In the genomic region with DNA sequence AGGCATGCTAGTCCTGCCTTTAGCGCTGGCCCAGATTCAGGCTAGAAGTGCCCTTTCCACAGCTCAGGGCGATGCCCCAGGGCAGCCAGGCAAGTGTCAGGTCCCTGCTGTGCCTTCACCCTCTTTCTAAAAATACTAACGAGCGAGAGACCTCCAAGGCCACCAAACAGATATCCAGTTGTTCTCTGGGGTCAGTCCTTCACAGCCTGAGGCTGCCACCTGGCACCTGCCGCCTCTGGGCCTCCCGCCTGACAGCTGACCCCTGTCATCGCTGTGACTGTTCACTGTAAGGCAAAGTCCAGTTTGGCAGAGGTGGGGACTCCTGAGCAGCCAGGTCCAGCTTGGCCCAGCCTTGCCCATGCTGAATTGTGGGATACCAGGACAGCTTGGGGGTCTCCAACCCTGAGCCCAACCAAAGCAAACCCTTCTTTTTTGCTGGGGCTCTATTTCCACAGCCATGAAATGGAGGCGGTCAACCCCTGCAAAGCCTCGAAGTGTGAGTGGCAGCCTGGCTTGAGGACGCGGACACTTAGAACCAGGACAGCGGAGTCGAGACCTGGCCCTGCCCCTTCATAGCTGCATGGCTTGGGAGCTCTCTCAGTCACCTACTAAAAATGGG, we compare ENCODE assay signal across 1 cellular context.
A peak's percentile ranks its signal among the peaks of the same experiment; 100 is the strongest.
TF ChIP-seq lines count a peak whose summit lies in the region.

No MANE protein-coding gene starts in this region.

TF ChIP-seq in HepG2, 621 proteins besides CTCF, POLR2A, EP300 and RAD21 (continued from another document and continues in another):
- TF ChIP-seq RARA (CRISPR knock-in tag; IDR thresholded peaks at IDR 0.05) (peak; percentile 94), DR1 (CRISPR knock-in tag; IDR thresholded peaks at IDR 0.05) (no peak; the same call in 1 of the 2 replicates), BCL6 (CRISPR knock-in tag; IDR thresholded peaks at IDR 0.05) (peak; percentile 85), ZNF597 (CRISPR knock-in tag; IDR thresholded peaks at IDR 0.05) (no peak), ZMYM4 (CRISPR knock-in tag; IDR thresholded peaks at IDR 0.05) (peak; percentile 81), HOXD1 (CRISPR knock-in tag; IDR thresholded peaks at IDR 0.05) (0 out of 2 replicates have a peak, but pooled peaks have one; percentile 55), NR1H2 (CRISPR knock-in tag; IDR thresholded peaks at IDR 0.05; ENCODE audit: borderline replicate concordance, low read depth) (no peak), SMARCC2 (IDR thresholded peaks at IDR 0.05) (no peak), SOX13 (IDR thresholded peaks at IDR 0.05) (0 out of 2 replicates have a peak, but pooled peaks have one; percentile 37), SOX13 (CRISPR knock-in tag; conservative IDR thresholded peaks at IDR 0.05 in 1 of 2, IDR thresholded peaks at IDR 0.05 in 1 of 2) (peak in 1 of 2 experiments; percentile 87; a peak in 2 of 4 replicates), MBNL3 (CRISPR knock-in tag; conservative IDR thresholded peaks at IDR 0.05) (no peak), ZFX (CRISPR knock-in tag; IDR thresholded peaks at IDR 0.05; ENCODE audit: low read depth) (peak; percentile 88), GLI4 (CRISPR knock-in tag; IDR thresholded peaks at IDR 0.05; ENCODE audit: borderline replicate concordance) (no peak), IRF2 (CRISPR knock-in tag; IDR thresholded peaks at IDR 0.05) (peak; percentile 88), TBP (CRISPR knock-in tag; IDR thresholded peaks at IDR 0.05) (no peak), TCF12 (IDR thresholded peaks at IDR 0.05) (no peak), TCF12 (CRISPR knock-in tag; IDR thresholded peaks at IDR 0.05) (peak; percentile 66; the same call in 1 of the 2 replicates), REXO4 (CRISPR knock-in tag; IDR thresholded peaks at IDR 0.05; ENCODE audit: borderline replicate concordance) (no peak), TEAD3 (CRISPR knock-in tag; optimal IDR thresholded peaks at IDR 0.05; ENCODE audit: borderline replicate concordance) (peak; percentile 75), ZNF260 (CRISPR knock-in tag; IDR thresholded peaks at IDR 0.05; ENCODE audit: borderline replicate concordance, low read depth) (no peak), ZSCAN22 (CRISPR knock-in tag; IDR thresholded peaks at IDR 0.05) (no peak), RFX1 (IDR thresholded peaks at IDR 0.05) (no peak), SMAD3 (CRISPR knock-in tag; IDR thresholded peaks at IDR 0.05) (peak; percentile 76; the same call in 1 of the 2 replicates), LCORL (IDR thresholded peaks at IDR 0.05) (no peak), LCORL (CRISPR knock-in tag; IDR thresholded peaks at IDR 0.05) (peak; percentile 83; the same call in 1 of the 2 replicates), TBX3 (IDR thresholded peaks at IDR 0.05; ENCODE audit: borderline replicate concordance) (peak; percentile 76; the same call in 1 of the 2 replicates), ZNF891 (CRISPR knock-in tag; IDR thresholded peaks at IDR 0.05) (peak; percentile 67), ZNF550 (CRISPR knock-in tag; IDR thresholded peaks at IDR 0.05; ENCODE audit: borderline replicate concordance) (peak; percentile 81; the same call in 1 of the 2 replicates), NKX3-1 (CRISPR knock-in tag; IDR thresholded peaks at IDR 0.05) (no peak), KAT8 (CRISPR knock-in tag; IDR thresholded peaks at IDR 0.05) (peak; percentile 56; the same call in 1 of the 2 replicates), TBX2 (CRISPR knock-in tag; IDR thresholded peaks at IDR 0.05; ENCODE audit: borderline replicate concordance) (peak; percentile 100), MED1 (CRISPR knock-in tag; IDR thresholded peaks at IDR 0.05) (peak; percentile 93), XRCC5 (optimal IDR thresholded peaks at IDR 0.05; ENCODE audit: low read length) (peak; percentile 53), ZNF761 (CRISPR knock-in tag; conservative IDR thresholded peaks at IDR 0.05) (no peak), HHEX (CRISPR knock-in tag; IDR thresholded peaks at IDR 0.05) (peak; percentile 23; the same call in 1 of the 2 replicates), POLR2AphosphoS2 (IDR thresholded peaks at IDR 0.05; ENCODE audit: low read depth, low read length) (no peak), SIX4 (CRISPR knock-in tag; IDR thresholded peaks at IDR 0.05) (peak; percentile 55; the same call in 1 of the 2 replicates), E2F5 (CRISPR knock-in tag; conservative IDR thresholded peaks at IDR 0.05) (no peak), SRY (CRISPR knock-in tag; IDR thresholded peaks at IDR 0.05) (peak; percentile 74), HNRNPUL1 (IDR thresholded peaks at IDR 0.05; ENCODE audit: low read depth, low read length) (no peak), SMAD9 (CRISPR knock-in tag; IDR thresholded peaks at IDR 0.05) (no peak), ATF7-NPFF (CRISPR knock-in tag; IDR thresholded peaks at IDR 0.05; ENCODE audit: low read depth) (peak; percentile 64; the same call in 1 of the 2 replicates), IKZF4 (CRISPR knock-in tag; IDR thresholded peaks at IDR 0.05; ENCODE audit: borderline replicate concordance, low read depth, not compliant biosample characterization) (no peak), ZNF124 (CRISPR knock-in tag; IDR thresholded peaks at IDR 0.05) (no peak), SETDB1 (CRISPR knock-in tag; IDR thresholded peaks at IDR 0.05; ENCODE audit: borderline replicate concordance) (no peak), BRD4 (CRISPR knock-in tag; IDR thresholded peaks at IDR 0.05) (0 out of 2 replicates have a peak, but pooled peaks have one; percentile 57), ZBTB8A (CRISPR knock-in tag; IDR thresholded peaks at IDR 0.05; ENCODE audit: borderline replicate concordance, low read depth) (no peak), BATF2 (CRISPR knock-in tag; IDR thresholded peaks at IDR 0.05) (no peak), ZNF549 (CRISPR knock-in tag; IDR thresholded peaks at IDR 0.05) (no peak), HNRNPLL (IDR thresholded peaks at IDR 0.05; ENCODE audit: low read depth, low read length, poor library complexity, severe bottlenecking) (no peak), PBX3 (CRISPR knock-in tag; IDR thresholded peaks at IDR 0.05; ENCODE audit: borderline replicate concordance) (no peak), RBM22 (optimal IDR thresholded peaks at IDR 0.05; ENCODE audit: low read length) (no peak), KMT2B (CRISPR knock-in tag; IDR thresholded peaks at IDR 0.05) (no peak), MYNN (CRISPR knock-in tag; IDR thresholded peaks at IDR 0.05; ENCODE audit: low read depth) (no peak), SKI (IDR thresholded peaks at IDR 0.05; ENCODE audit: partially characterized antibody) (peak; percentile 61), MIXL1 (CRISPR knock-in tag; IDR thresholded peaks at IDR 0.05) (peak; percentile 75; the same call in 1 of the 2 replicates), JUNB (CRISPR knock-in tag; IDR thresholded peaks at IDR 0.05; ENCODE audit: borderline replicate concordance) (no peak), ZFP41 (CRISPR knock-in tag; IDR thresholded peaks at IDR 0.05; ENCODE audit: borderline replicate concordance) (peak; percentile 89; the same call in 1 of the 2 replicates)
- TF ChIP-seq, protein P1, sequence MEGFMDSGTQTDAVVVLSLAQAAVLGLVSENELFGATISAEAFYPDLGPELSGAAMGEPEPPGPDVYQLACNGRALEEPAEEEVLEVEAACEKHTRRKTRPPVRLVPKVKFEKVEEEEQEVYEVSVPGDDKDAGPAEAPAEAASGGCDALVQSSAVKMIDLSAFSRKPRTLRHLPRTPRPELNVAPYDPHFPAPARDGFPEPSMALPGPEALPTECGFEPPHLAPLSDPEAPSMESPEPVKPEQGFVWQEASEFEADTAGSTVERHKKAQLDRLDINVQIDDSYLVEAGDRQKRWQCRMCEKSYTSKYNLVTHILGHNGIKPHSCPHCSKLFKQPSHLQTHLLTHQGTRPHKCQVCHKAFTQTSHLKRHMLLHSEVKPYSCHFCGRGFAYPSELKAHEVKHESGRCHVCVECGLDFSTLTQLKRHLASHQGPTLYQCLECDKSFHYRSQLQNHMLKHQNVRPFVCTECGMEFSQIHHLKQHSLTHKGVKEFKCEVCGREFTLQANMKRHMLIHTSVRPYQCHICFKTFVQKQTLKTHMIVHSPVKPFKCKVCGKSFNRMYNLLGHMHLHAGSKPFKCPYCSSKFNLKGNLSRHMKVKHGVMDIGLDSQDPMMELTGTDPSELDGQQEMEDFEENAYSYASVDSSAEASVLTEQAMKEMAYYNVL (CRISPR knock-in tag; IDR thresholded peaks at IDR 0.05; ENCODE audit: borderline replicate concordance), result peak; percentile 85; the same call in 1 of the 2 replicates
- TF ChIP-seq, protein P2, sequence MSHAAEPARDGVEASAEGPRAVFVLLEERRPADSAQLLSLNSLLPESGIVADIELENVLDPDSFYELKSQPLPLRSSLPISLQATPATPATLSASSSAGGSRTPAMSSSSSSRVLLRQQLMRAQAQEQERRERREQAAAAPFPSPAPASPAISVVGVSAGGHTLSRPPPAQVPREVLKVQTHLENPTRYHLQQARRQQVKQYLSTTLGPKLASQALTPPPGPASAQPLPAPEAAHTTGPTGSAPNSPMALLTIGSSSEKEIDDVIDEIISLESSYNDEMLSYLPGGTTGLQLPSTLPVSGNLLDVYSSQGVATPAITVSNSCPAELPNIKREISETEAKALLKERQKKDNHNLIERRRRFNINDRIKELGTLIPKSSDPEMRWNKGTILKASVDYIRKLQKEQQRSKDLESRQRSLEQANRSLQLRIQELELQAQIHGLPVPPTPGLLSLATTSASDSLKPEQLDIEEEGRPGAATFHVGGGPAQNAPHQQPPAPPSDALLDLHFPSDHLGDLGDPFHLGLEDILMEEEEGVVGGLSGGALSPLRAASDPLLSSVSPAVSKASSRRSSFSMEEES (CRISPR knock-in tag; IDR thresholded peaks at IDR 0.05), result peak; percentile 89
- TF ChIP-seq, protein P3, sequence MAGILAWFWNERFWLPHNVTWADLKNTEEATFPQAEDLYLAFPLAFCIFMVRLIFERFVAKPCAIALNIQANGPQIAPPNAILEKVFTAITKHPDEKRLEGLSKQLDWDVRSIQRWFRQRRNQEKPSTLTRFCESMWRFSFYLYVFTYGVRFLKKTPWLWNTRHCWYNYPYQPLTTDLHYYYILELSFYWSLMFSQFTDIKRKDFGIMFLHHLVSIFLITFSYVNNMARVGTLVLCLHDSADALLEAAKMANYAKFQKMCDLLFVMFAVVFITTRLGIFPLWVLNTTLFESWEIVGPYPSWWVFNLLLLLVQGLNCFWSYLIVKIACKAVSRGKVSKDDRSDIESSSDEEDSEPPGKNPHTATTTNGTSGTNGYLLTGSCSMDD (CRISPR knock-in tag; IDR thresholded peaks at IDR 0.05), result no peak
- TF ChIP-seq, protein P4, sequence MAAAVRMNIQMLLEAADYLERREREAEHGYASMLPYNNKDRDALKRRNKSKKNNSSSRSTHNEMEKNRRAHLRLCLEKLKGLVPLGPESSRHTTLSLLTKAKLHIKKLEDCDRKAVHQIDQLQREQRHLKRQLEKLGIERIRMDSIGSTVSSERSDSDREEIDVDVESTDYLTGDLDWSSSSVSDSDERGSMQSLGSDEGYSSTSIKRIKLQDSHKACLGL (CRISPR knock-in tag; IDR thresholded peaks at IDR 0.05), result peak; percentile 81
- TF ChIP-seq, protein P5, sequence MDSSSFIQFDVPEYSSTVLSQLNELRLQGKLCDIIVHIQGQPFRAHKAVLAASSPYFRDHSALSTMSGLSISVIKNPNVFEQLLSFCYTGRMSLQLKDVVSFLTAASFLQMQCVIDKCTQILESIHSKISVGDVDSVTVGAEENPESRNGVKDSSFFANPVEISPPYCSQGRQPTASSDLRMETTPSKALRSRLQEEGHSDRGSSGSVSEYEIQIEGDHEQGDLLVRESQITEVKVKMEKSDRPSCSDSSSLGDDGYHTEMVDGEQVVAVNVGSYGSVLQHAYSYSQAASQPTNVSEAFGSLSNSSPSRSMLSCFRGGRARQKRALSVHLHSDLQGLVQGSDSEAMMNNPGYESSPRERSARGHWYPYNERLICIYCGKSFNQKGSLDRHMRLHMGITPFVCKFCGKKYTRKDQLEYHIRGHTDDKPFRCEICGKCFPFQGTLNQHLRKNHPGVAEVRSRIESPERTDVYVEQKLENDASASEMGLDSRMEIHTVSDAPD (CRISPR knock-in tag; IDR thresholded peaks at IDR 0.05), result peak; percentile 50; the same call in 1 of the 2 replicates
